25 cellular contexts compared by ENCODE assay signal in genomic region chr1:1285102-1285571, GRCh38.
"Had no signal": no experiment of that assay in that cellular context is flagged by ENCODE, and none has a peak within 500 bp of the region (broad histone marks: within the 10 kb centered on the region; RNA-seq: fewer than 3 reads in every experiment).

No MANE protein-coding gene starts in this region.

- H3K4me3 Mint-ChIP-seq: activated B cell treated with CpG ODN at 0.5 μM for 24 hours; activated CD8-positive, alpha-beta T cell treated with anti-CD3 and anti-CD28 coated beads for 36 hours; activated T-cell treated with anti-CD3 and anti-CD28 coated beads, Interleukin-2, amount 50 U/mL, for 4 hours; activated T-helper 17 cell treated with anti-CD3 and anti-CD28 coated beads, Interleukin-2, amount 50 U/mL, for 72 hours; natural killer cell treated with Interleukin-12 subunit alpha and Interleukin-12 subunit beta and Interleukin-15 and Interleukin-18, amount 100 ng/mL, for 72 hours had no signal

- H3K4me3 ChIP-seq: esophagus muscularis mucosa, left ventricle myocardium inferior, mucosa of descending colon, pancreas, prostate gland, suprapubic skin, tibial artery, upper lobe of right lung had no signal

- ATAC-seq: activated CD8-positive, alpha-beta T cell treated with anti-CD3 and anti-CD28 coated beads for 36 hours; activated T-cell treated with anti-CD3 and anti-CD28 coated beads, Interleukin-2, amount 50 U/mL, for 4 hours; activated T-helper 17 cell treated with anti-CD3 and anti-CD28 coated beads, Interleukin-2, amount 50 U/mL, for 72 hours; natural killer cell treated with Interleukin-12 subunit alpha and Interleukin-12 subunit beta and Interleukin-15 and Interleukin-18, amount 100 ng/mL, for 72 hours; pancreas; upper lobe of right lung had no signal

- H3K27ac Mint-ChIP-seq: activated B cell treated with CpG ODN at 0.5 μM for 24 hours; activated CD8-positive, alpha-beta T cell treated with anti-CD3 and anti-CD28 coated beads for 36 hours; activated T-helper 17 cell treated with anti-CD3 and anti-CD28 coated beads, Interleukin-2, amount 50 U/mL, for 72 hours; natural killer cell treated with Interleukin-12 subunit alpha and Interleukin-12 subunit beta and Interleukin-15 and Interleukin-18, amount 100 ng/mL, for 72 hours had no signal

- H3K27me3 ChIP-seq: brain microvascular endothelial cell had no signal

- H3K9me3 ChIP-seq: esophagus muscularis mucosa, left ventricle myocardium inferior, mucosa of descending colon, pancreas, prostate gland, suprapubic skin, tibial artery, upper lobe of right lung had no signal

- H3K9me3 Mint-ChIP-seq: activated B cell treated with CpG ODN at 0.5 μM for 24 hours; activated CD8-positive, alpha-beta T cell treated with anti-CD3 and anti-CD28 coated beads for 36 hours; activated T-cell treated with anti-CD3 and anti-CD28 coated beads, Interleukin-2, amount 50 U/mL, for 4 hours; activated T-helper 17 cell treated with anti-CD3 and anti-CD28 coated beads, Interleukin-2, amount 50 U/mL, for 72 hours; natural killer cell treated with Interleukin-12 subunit alpha and Interleukin-12 subunit beta and Interleukin-15 and Interleukin-18, amount 100 ng/mL, for 72 hours had no signal

- H3K27me3 Mint-ChIP-seq: activated CD8-positive, alpha-beta T cell treated with anti-CD3 and anti-CD28 coated beads for 36 hours; activated T-helper 17 cell treated with anti-CD3 and anti-CD28 coated beads, Interleukin-2, amount 50 U/mL, for 72 hours; natural killer cell treated with Interleukin-12 subunit alpha and Interleukin-12 subunit beta and Interleukin-15 and Interleukin-18, amount 100 ng/mL, for 72 hours had no signal

- DNase-seq: activated B cell treated with CpG ODN at 0.5 μM for 24 hours; activated CD4-positive, alpha-beta T cell treated with anti-CD3 and anti-CD28 coated beads, Interleukin-2, amount 50 U/mL, for 1 hour; activated CD8-positive, alpha-beta T cell treated with anti-CD3 and anti-CD28 coated beads for 36 hours; activated gamma-delta T cell treated with Interleukin-2 at 50 U/mL for 16 hours; activated naive CD4-positive, alpha-beta T cell treated with anti-CD3 and anti-CD28 coated beads, Interleukin-2, amount 50 U/mL, for 16 hours; activated T-cell treated with anti-CD3 and anti-CD28 coated beads, Interleukin-2, amount 50 U/mL, for 4 hours; amniotic stem cell; brain microvascular endothelial cell; caudate nucleus; cortex of kidney; foreskin melanocyte; left ventricle myocardium inferior; retina; stimulated activated CD4-positive, alpha-beta T cell treated with anti-CD3 and anti-CD28 coated beads, Interleukin-15, amount 100 ng/mL, for 24 hours; stimulated activated naive CD4-positive, alpha-beta T cell; T-helper 2 cell; upper lobe of right lung had no signal

- H3K27ac ChIP-seq: brain microvascular endothelial cell, esophagus muscularis mucosa, left ventricle myocardium inferior, pancreas, prostate gland, suprapubic skin, tibial artery, upper lobe of right lung had no signal

- H3K36me3 ChIP-seq: brain microvascular endothelial cell, esophagus muscularis mucosa, left ventricle myocardium inferior, pancreas, prostate gland, suprapubic skin, tibial artery, upper lobe of right lung had no signal

- H3K4me1 ChIP-seq: prostate gland, upper lobe of right lung had no signal

- H3K36me3 Mint-ChIP-seq: natural killer cell treated with Interleukin-12 subunit alpha and Interleukin-12 subunit beta and Interleukin-15 and Interleukin-18, amount 100 ng/mL, for 72 hours had no signal
